ENCODE assay signal across 14 cellular contexts in genomic region chr2:5373200-5373599, GRCh38.
DNase-seq lines count a peak whose midpoint lies in the region; ATAC-seq, FAIRE-seq and TF ChIP-seq lines count a peak whose summit lies in the region.
"Had no signal": no experiment of that assay in that cellular context is flagged by ENCODE, and none has a peak within 500 bp of the region (broad histone marks: within the 10 kb centered on the region; RNA-seq: fewer than 3 reads in every experiment).

No MANE protein-coding gene starts in this region.

- CTCF ChIA-PET in activated naive CD4-positive, alpha-beta T cell treated with anti-CD3 and anti-CD28 coated beads for 36 hours (lab: Charles Lee), result no interaction called here

- FAIRE-seq in GM19239 (lab: Jason Lieb, UNC), result no peak
- FAIRE-seq: kidney had no signal

- H3K9ac ChIP-seq in HUES6 (ENCODE audit: low read length), result peak overlapping the region; percentile 36

- H3K36me3 Mint-ChIP-seq in activated T-helper 17 cell treated with anti-CD3 and anti-CD28 coated beads, Interleukin-2, amount 50 U/mL, for 72 hours (ENCODE audit: low read depth), result no peaks in the 10 kb centered on the region
- no peaks in the 10 kb centered on the region for H3K36me3 Mint-ChIP-seq in activated naive CD4-positive, alpha-beta T cell treated with anti-CD3 and anti-CD28 coated beads for 36 hours (ENCODE audit: low read depth)
- H3K36me3 Mint-ChIP-seq: activated naive CD8-positive, alpha-beta T cell treated with anti-CD3 and anti-CD28 coated beads, Interleukin-2, amount 10 ng/mL, durations not matched to agents 7 days and 5 days; CD8-positive, alpha-beta T cell had no signal

- no peak for TF ChIP-seq CTCF in retinal pigment epithelial cell (conservative IDR thresholded peaks at IDR 0.05; ENCODE audit: low read depth, low read length)

- no peaks in the 10 kb centered on the region for H3K27me3 ChIP-seq in HUES6 (ENCODE audit: control insufficient read depth, insufficient read depth, low read length)
- H3K27me3 ChIP-seq: colonic mucosa, MG63 had no signal

- no peak overlapping the region for H3K4me3 Mint-ChIP-seq in activated T-helper 17 cell treated with anti-CD3 and anti-CD28 coated beads, Interleukin-2, amount 50 U/mL, for 72 hours
- H3K4me3 Mint-ChIP-seq in activated naive CD4-positive, alpha-beta T cell treated with anti-CD3 and anti-CD28 coated beads for 36 hours, result no peak overlapping the region
- H3K4me3 Mint-ChIP-seq: activated naive CD8-positive, alpha-beta T cell treated with anti-CD3 and anti-CD28 coated beads, Interleukin-2, amount 10 ng/mL, durations not matched to agents 7 days and 5 days; CD8-positive, alpha-beta T cell had no signal

- peak overlapping the region; percentile 48 for H3K4me3 ChIP-seq in HUES6 (ENCODE audit: low read depth, low read length)
- peak overlapping the region; percentile 5 for H3K4me3 ChIP-seq in retinal pigment epithelial cell (ENCODE audit: low read length)
- H3K4me3 ChIP-seq: colonic mucosa, MG63, skin epidermis had no signal

- peaks cover 33% of the 10 kb centered on the region for H3K4me1 ChIP-seq in HUES6 (ENCODE audit: control insufficient read depth, insufficient read depth, low read length)
- H3K4me1 ChIP-seq: colonic mucosa had no signal

- H3K27ac Mint-ChIP-seq in activated T-helper 17 cell treated with anti-CD3 and anti-CD28 coated beads, Interleukin-2, amount 50 U/mL, for 72 hours, result no peak overlapping the region
- no peak overlapping the region for H3K27ac Mint-ChIP-seq in activated naive CD4-positive, alpha-beta T cell treated with anti-CD3 and anti-CD28 coated beads for 36 hours
- H3K27ac Mint-ChIP-seq: activated naive CD8-positive, alpha-beta T cell treated with anti-CD3 and anti-CD28 coated beads, Interleukin-2, amount 10 ng/mL, durations not matched to agents 7 days and 5 days; CD8-positive, alpha-beta T cell had no signal

- DNase-seq in NCI-H69 (lab: John Stamatoyannopoulos, UW) (peak; percentile 78), iPS DF 19.7 (ENCODE audit: low read depth, low spot score) (peak; percentile 78), retinal pigment epithelial cell (ENCODE audit: low read depth) (no peak), GM19239 (ENCODE audit: insufficient read length, low spot score) (no peak)
- DNase-seq in activated naive CD4-positive, alpha-beta T cell treated with anti-CD3 and anti-CD28 coated beads for 36 hours, result no peak
- DNase-seq: activated naive CD8-positive, alpha-beta T cell treated with anti-CD3 and anti-CD28 coated beads, Interleukin-2, amount 10 ng/mL, durations not matched to agents 7 days and 5 days; CD8-positive, alpha-beta T cell; colonic mucosa; GOT3; kidney; MG63 had no signal

- ATAC-seq in activated T-helper 17 cell treated with anti-CD3 and anti-CD28 coated beads, Interleukin-2, amount 50 U/mL, for 72 hours (replicated peaks), result no peak
- ATAC-seq: CD8-positive, alpha-beta T cell had no signal

- intact Hi-C loops in activated naive CD4-positive, alpha-beta T cell treated with anti-CD3 and anti-CD28 coated beads for 36 hours (cut with micrococcal nuclease), result no loop called here

- H3K9me3 Mint-ChIP-seq in activated T-helper 17 cell treated with anti-CD3 and anti-CD28 coated beads, Interleukin-2, amount 50 U/mL, for 72 hours, result peaks cover 5% of the 10 kb centered on the region
- H3K9me3 Mint-ChIP-seq in activated naive CD4-positive, alpha-beta T cell treated with anti-CD3 and anti-CD28 coated beads for 36 hours, result peaks cover 2% of the 10 kb centered on the region
- H3K9me3 Mint-ChIP-seq: activated naive CD8-positive, alpha-beta T cell treated with anti-CD3 and anti-CD28 coated beads, Interleukin-2, amount 10 ng/mL, durations not matched to agents 7 days and 5 days had no signal

- H3K9me3 ChIP-seq in HUES6 (ENCODE audit: control insufficient read depth, insufficient read depth, low read depth, low read length), result no peaks in the 10 kb centered on the region
- H3K9me3 ChIP-seq: colonic mucosa, MG63 had no signal

- H3K27ac ChIP-seq in HUES6 (ENCODE audit: low read depth, low read length), result peak overlapping the region; percentile 57; the same call in 1 of the 2 replicates
- H3K27ac ChIP-seq: colonic mucosa, skin epidermis had no signal

- H3K27me3 Mint-ChIP-seq in activated T-helper 17 cell treated with anti-CD3 and anti-CD28 coated beads, Interleukin-2, amount 50 U/mL, for 72 hours, result no peaks in the 10 kb centered on the region
- H3K27me3 Mint-ChIP-seq in activated naive CD4-positive, alpha-beta T cell treated with anti-CD3 and anti-CD28 coated beads for 36 hours (ENCODE audit: low read depth), result peaks cover 13% of the 10 kb centered on the region
- H3K27me3 Mint-ChIP-seq: activated naive CD8-positive, alpha-beta T cell treated with anti-CD3 and anti-CD28 coated beads, Interleukin-2, amount 10 ng/mL, durations not matched to agents 7 days and 5 days had no signal

- no peaks in the 10 kb centered on the region for H3K4me1 Mint-ChIP-seq in activated T-helper 17 cell treated with anti-CD3 and anti-CD28 coated beads, Interleukin-2, amount 50 U/mL, for 72 hours
- no peaks in the 10 kb centered on the region for H3K4me1 Mint-ChIP-seq in activated naive CD4-positive, alpha-beta T cell treated with anti-CD3 and anti-CD28 coated beads for 36 hours (ENCODE audit: low read depth)
- H3K4me1 Mint-ChIP-seq: activated naive CD8-positive, alpha-beta T cell treated with anti-CD3 and anti-CD28 coated beads, Interleukin-2, amount 10 ng/mL, durations not matched to agents 7 days and 5 days had no signal

- no peaks in the 10 kb centered on the region for H3K36me3 ChIP-seq in HUES6 (ENCODE audit: control insufficient read depth, insufficient read depth, low read length)
- H3K36me3 ChIP-seq: colonic mucosa, MG63 had no signal

Comparison
In these comparisons a context has a peak if more than half of its experiments do, and no peak if none do; other contexts are left out.
1. DNase-seq: peak in NCI-H69 (single experiment) and iPS DF 19.7 (single experiment); none in retinal pigment epithelial cell (single experiment), activated naive CD4-positive, alpha-beta T cell treated with anti-CD3 and anti-CD28 coated beads for 36 hours (single experiment) and GM19239 (single experiment).